Comparison of ENCODE assay signal across 26 cellular contexts in genomic region chr2:55910077-55910476, GRCh38. TPM values are rescaled to one million over a fixed set of nuclear protein-coding genes. Genes with fewer than 3 reads are reported as not detected.
DNase-seq lines count a peak whose midpoint lies in the region; ATAC-seq, FAIRE-seq and TF ChIP-seq lines count a peak whose summit lies in the region.
"Had no signal": no experiment of that assay in that cellular context is flagged by ENCODE, and none has a peak within 500 bp of the region (broad histone marks: within the 10 kb centered on the region; RNA-seq: fewer than 3 reads in every experiment).

No MANE protein-coding gene starts in this region.

- H3K27ac ChIP-seq in HepG2 (ENCODE audit: extremely low read length, insufficient read depth, low read length), result no peak overlapping the region
- H3K27ac ChIP-seq in right lobe of liver, result no peak overlapping the region
- H3K27ac ChIP-seq in K562 (ENCODE audit: extremely low read depth, low read depth, low read length), result no peak overlapping the region
- H3K27ac ChIP-seq: 22Rv1, BLaER1 had no signal

- CTCF ChIA-PET in HepG2 (lab: Yijun Ruan, JAX; ENCODE audit: low intra/inter-chr PET ratio, low total read pairs), result no interaction called here
- CTCF ChIA-PET in K562 (lab: Yijun Ruan, JAX; ENCODE audit: low intra/inter-chr PET ratio), result no interaction called here

- H3K9me1 ChIP-seq in K562 (ENCODE audit: control insufficient read depth, insufficient read depth, low read length), result no peaks in the 10 kb centered on the region

- intact Hi-C loops in HepG2 (cut with micrococcal nuclease; ENCODE audit: unreplicated experiment), result no loop called here
- intact Hi-C loops in right lobe of liver (cut with DNase I), result no loop called here
- intact Hi-C loops in K562 (cut with micrococcal nuclease), result no loop called here

- ATAC-seq in HepG2, result no peak
- no peak for ATAC-seq in right lobe of liver
- ATAC-seq in K562, result no peak
- no peak for ATAC-seq in HG03342 (IDR thresholded peaks at IDR 0.05; ENCODE audit: unreplicated experiment)
- ATAC-seq: GM12878 had no signal

- no peaks in the 10 kb centered on the region for H3K36me3 ChIP-seq in HepG2 (replicated peaks in 1 of 2; ENCODE audit: control insufficient read depth in 1 of 2, insufficient read depth in 2 of 2, low read length in 2 of 2)
- H3K36me3 ChIP-seq in right lobe of liver, result no peaks in the 10 kb centered on the region
- H3K36me3 ChIP-seq in K562 (ENCODE audit: control insufficient read depth, insufficient read depth, low read length), result no peaks in the 10 kb centered on the region
- H3K36me3 ChIP-seq: BE2C, BLaER1 had no signal

- no peaks in the 10 kb centered on the region for H4K20me1 ChIP-seq in HepG2 (ENCODE audit: insufficient read depth, low read length)
- H4K20me1 ChIP-seq in K562 (replicated peaks; ENCODE audit: control insufficient read depth, insufficient read depth, low read length), result no peaks in the 10 kb centered on the region
- H4K20me1 ChIP-seq: BLaER1 had no signal

- no peak for TF ChIP-seq CTCF in HepG2 (CRISPR knock-in tag; IDR thresholded peaks at IDR 0.05)
- no peak for TF ChIP-seq CTCF in right lobe of liver (IDR thresholded peaks at IDR 0.05)
- no peak for TF ChIP-seq CTCF in K562 (IDR thresholded peaks at IDR 0.05 in 2 of 3, conservative IDR thresholded peaks at IDR 0.05 in 1 of 3; ENCODE audit: insufficient read depth in 2 of 3, low read depth in 1 of 3, low read length in 3 of 3)

- no peak overlapping the region for H3K4me2 ChIP-seq in HepG2 (ENCODE audit: low read depth, low read length)
- no peak overlapping the region for H3K4me2 ChIP-seq in K562 (ENCODE audit: insufficient read depth, low read length)
- H3K4me2 ChIP-seq: BLaER1 had no signal

- TF ChIP-seq RAD21 in HepG2 (CRISPR knock-in tag; IDR thresholded peaks at IDR 0.05), result no peak
- TF ChIP-seq RAD21 in K562 (CRISPR knock-in tag; conservative IDR thresholded peaks at IDR 0.05 in 1 of 2, IDR thresholded peaks at IDR 0.05 in 1 of 2), result no peak

- WGBS in HepG2 (ENCODE audit: low lambda C conversion rate), result 11% methylated on average over 2 of the region's 2 CpGs
- 80% methylated on average over 2 of the region's 2 CpGs for WGBS in right lobe of liver (ENCODE audit: insufficient coverage, low coverage, low lambda C conversion rate, missing lambda C conversion rate)
- 0% methylated on average over 2 of the region's 2 CpGs for WGBS in K562 (ENCODE audit: insufficient coverage, low coverage, missing lambda C conversion rate)

- FAIRE-seq in HepG2 (lab: Jason Lieb, UNC), result no peak
- FAIRE-seq in K562 (lab: Jason Lieb, UNC), result no peak
- FAIRE-seq: GM12878, GM12892, GM18507 had no signal

- POLR2A ChIA-PET in HepG2 (lab: Yijun Ruan, JAX), result no interaction called here
- POLR2A ChIA-PET in K562 (lab: Yijun Ruan, JAX), result no interaction called here

- H3K27me3 ChIP-seq in HepG2 (ENCODE audit: control insufficient read depth in 1 of 2, insufficient read depth in 2 of 2, low read length in 2 of 2), result no peaks in the 10 kb centered on the region
- no peaks in the 10 kb centered on the region for H3K27me3 ChIP-seq in right lobe of liver
- H3K27me3 ChIP-seq in K562 (ENCODE audit: control insufficient read depth in 2 of 2, insufficient read depth in 2 of 2, low read length in 2 of 2), result no peaks in the 10 kb centered on the region; a peak in 1 of 5 replicates
- H3K27me3 ChIP-seq: BLaER1 had no signal

- H3K79me2 ChIP-seq in HepG2 (ENCODE audit: insufficient read depth, low read length) (no peaks in the 10 kb centered on the region), K562 (ENCODE audit: control insufficient read depth, insufficient read depth, low read length) (no peaks in the 10 kb centered on the region)

- TF ChIP-seq EP300 in HepG2 (IDR thresholded peaks at IDR 0.05; ENCODE audit: low read depth in 2 of 2, low read length in 2 of 2) (no peak), HepG2 (CRISPR knock-in tag; IDR thresholded peaks at IDR 0.05; ENCODE audit: borderline replicate concordance) (no peak), K562 (IDR thresholded peaks at IDR 0.05; ENCODE audit: low read length) (no peak)

- H3K4me1 ChIP-seq in HepG2 (ENCODE audit: insufficient read depth, low read length) (no peaks in the 10 kb centered on the region), right lobe of liver (no peaks in the 10 kb centered on the region), K562 (replicated peaks in 1 of 2; ENCODE audit: control insufficient read depth in 2 of 2, insufficient read depth in 2 of 2, low read length in 2 of 2) (no peaks in the 10 kb centered on the region)
- H3K4me1 ChIP-seq: BE2C, BLaER1 had no signal

- TF ChIP-seq POLR2A in HepG2 (IDR thresholded peaks at IDR 0.05; ENCODE audit: insufficient read depth in 1 of 2, low read depth in 2 of 2, low read length in 2 of 2) (no peak), right lobe of liver (IDR thresholded peaks at IDR 0.05) (no peak), K562 (conservative IDR thresholded peaks at IDR 0.05) (no peak)

- in situ Hi-C loops in HepG2 (cut with HindIII; ENCODE audit: extremely low pct_ligation_motif_present, low pct_unique_long_range_greater_than_20kb), result no loop called here
- in situ Hi-C loops in K562 (cut with MboI), result no loop called here

- no peaks in the 10 kb centered on the region for H3K9me3 ChIP-seq in HepG2 (ENCODE audit: low read length)
- H3K9me3 ChIP-seq in right lobe of liver, result no peaks in the 10 kb centered on the region
- no peaks in the 10 kb centered on the region for H3K9me3 ChIP-seq in K562 (replicated peaks; ENCODE audit: control insufficient read depth, insufficient read depth, low read depth, low read length)
- H3K9me3 ChIP-seq: BE2C, BLaER1 had no signal

- DNase-seq in HepG2 (ENCODE audit: low spot score) (no peak), right lobe of liver (no peak), K562 (ENCODE audit: extremely low read depth in 1 of 4, low spot score in 3 of 4) (no peak), SHP77 (lab: John Stamatoyannopoulos, UW) (no peak)
- DNase-seq: ACHN; BE2C; C1 segment of cervical spinal cord; CD4-positive, alpha-beta memory T cell; CD4-positive, CD25-positive, alpha-beta regulatory T cell; CD8-positive, alpha-beta memory T cell; COR-L47; DMS 273 treated with DMSO at 0.1 percent for 48 hours; DMS153; DMS53; DMS79; DND-41; EL; GDM1 had no signal

- H3K4me3 ChIP-seq in HepG2 (replicated peaks in 1 of 3; ENCODE audit: insufficient read depth in 1 of 3, low read depth in 2 of 3, low read length in 3 of 3), result no peak overlapping the region
- H3K4me3 ChIP-seq in right lobe of liver, result no peak overlapping the region
- no peak overlapping the region for H3K4me3 ChIP-seq in K562
- H3K4me3 ChIP-seq: BLaER1, GM12878 had no signal

- H2AFZ ChIP-seq in HepG2 (ENCODE audit: low read length) (no peak overlapping the region), K562 (ENCODE audit: low read depth, low read length) (no peak overlapping the region)

- no TSS peak for BruUV-seq in HepG2 (replicated peaks; lab: Mats Ljungman, UMichigan)
- BruUV-seq in K562 (replicated peaks; lab: Mats Ljungman, UMichigan), result no TSS peak

- no peak overlapping the region for H3K9ac ChIP-seq in HepG2 (ENCODE audit: insufficient read depth, low read depth, low read length)
- no peak overlapping the region for H3K9ac ChIP-seq in K562 (ENCODE audit: insufficient read depth in 1 of 2, low read depth in 2 of 2, low read length in 2 of 2)
- H3K9ac ChIP-seq: BLaER1 had no signal

RNA-seq across cellular contexts. Expression of gene EFEMP1, which starts 13.5 kb away (rescaled TPM):
- total RNA-seq in HepG2 (2016; rRNA removed; fragmentation: Illumina TruSeq; extraction: Trizol) (not detected in 2 replicates), right lobe of liver (10 to 100 TPM in 3 of 6 experiments, 1 to 10 TPM in 3; 2.4 to 36.8 (median 9.0) TPM), K562 (2014; rRNA removed) (0.16 and 0.32 TPM in 2 replicates), K562 (2014; rRNA removed; fragmentation: Illumina TruSeq; extraction: Trizol) (0.19 and 0.22 TPM in 2 replicates), K562 (2015; rRNA removed; fragmentation: Illumina TruSeq; extraction: Trizol) (0.07 and 0.53 TPM in 2 replicates), K562 (2021) (0.82 and 0.83 TPM in 2 replicates)
- not detected in 2 replicates for total RNA-seq in HepG2 (2016; cell fraction: cytosol; rRNA removed; fragmentation: Illumina TruSeq; extraction: Trizol; ENCODE audit: low read depth)
- total RNA-seq in HepG2 (2016; cell fraction: insoluble cytoplasmic fraction; rRNA removed; fragmentation: Illumina TruSeq; extraction: Trizol), result not detected in 2 replicates
- not detected in 2 replicates for total RNA-seq in HepG2 (2016; cell fraction: membrane; rRNA removed; fragmentation: Illumina TruSeq; extraction: Trizol)
- total RNA-seq in HepG2 (2016; cell fraction: nucleus; rRNA removed; fragmentation: Illumina TruSeq; extraction: Trizol), result not detected in 2 replicates
- polyA plus RNA-seq in HepG2 (2011; rRNA removed) (not detected in 2 replicates), K562 (2011; rRNA removed) (0.70 and 6.2 TPM in 2 replicates), K562 (2014; fragmentation: Illumina TruSeq; extraction: Trizol) (0.22 and 0.79 TPM in 2 replicates), K562 (2014; fragmentation: Nextera tagmentation; extraction: Ambion mirVana) (under 1 TPM; 0.15 to 0.22 TPM), K562 (2014; rRNA removed) (0.05 and 0.07 TPM in 2 replicates)
- polyA plus RNA-seq in HepG2 (2011; cell fraction: cytosol; rRNA removed), result not detected in 2 replicates
- 0.07 TPM in 1 of 2 replicates, not detected in the other for polyA plus RNA-seq in HepG2 (2011; cell fraction: nucleus; rRNA removed)
- polyA plus RNA-seq in HepG2 (2012), result not detected in 2 replicates
- polyA plus RNA-seq in HepG2 (2016; cell fraction: cytosol; fragmentation: Illumina TruSeq; extraction: Trizol; ENCODE audit: low read depth), result not detected in 2 replicates
- polyA plus RNA-seq in HepG2 (2016; cell fraction: insoluble cytoplasmic fraction; fragmentation: Illumina TruSeq; extraction: Trizol; ENCODE audit: low read depth), result not detected in 2 replicates
- not detected in 2 replicates for polyA plus RNA-seq in HepG2 (2016; cell fraction: membrane; fragmentation: Illumina TruSeq; extraction: Trizol; ENCODE audit: low read depth)
- not detected in 2 replicates for polyA plus RNA-seq in HepG2 (2016; cell fraction: nucleus; fragmentation: Illumina TruSeq; extraction: Trizol; ENCODE audit: insufficient read depth, low read depth)
- 124 TPM in 1 of 2 replicates, not detected in the other for polyA minus RNA-seq in HepG2 (2011; rRNA and poly(A)+ RNA removed; ENCODE audit: low replicate concordance)
- 1.6 TPM in 1 of 2 replicates, not detected in the other for polyA minus RNA-seq in HepG2 (2011; cell fraction: cytosol; rRNA and poly(A)+ RNA removed)
- polyA minus RNA-seq in HepG2 (2011; cell fraction: nucleus; rRNA and poly(A)+ RNA removed), result 0.62 and 0.64 TPM in 2 replicates
- total RNA-seq in K562 (2011; cell fraction: chromatin; rRNA removed; ENCODE audit: low replicate concordance), result 3.1 and 4.1 TPM in 2 replicates
- 3.0 and 5.8 TPM in 2 replicates for total RNA-seq in K562 (2011; cell fraction: nucleolus; rRNA removed)
- 2.4 and 3.3 TPM in 2 replicates for total RNA-seq in K562 (2011; cell fraction: nucleoplasm; rRNA removed)
- polyA plus RNA-seq in K562 (2011; cell fraction: cytosol; rRNA removed), result 1.3 and 4.9 TPM in 2 replicates
- polyA plus RNA-seq in K562 (2011; cell fraction: nucleus; rRNA removed), result 0.53 and 4.8 TPM in 2 replicates
- 0.35 and 0.42 TPM in 2 replicates for polyA plus RNA-seq in K562 (2012)
- 2.1 and 10.4 TPM in 2 replicates for polyA minus RNA-seq in K562 (2011; rRNA and poly(A)+ RNA removed)
- polyA minus RNA-seq in K562 (2011; cell fraction: cytosol; rRNA and poly(A)+ RNA removed), result 4.9 TPM in 1 of 2 replicates, not detected in the other
- polyA minus RNA-seq in K562 (2011; cell fraction: nucleus; rRNA and poly(A)+ RNA removed), result 1.4 and 3.9 TPM in 2 replicates
- total RNA-seq: CD4-positive, alpha-beta memory T cell; CD4-positive, CD25-positive, alpha-beta regulatory T cell; CD8-positive, alpha-beta memory T cell; G401 had no signal
- polyA plus RNA-seq: CD14-positive monocyte; CD4-positive, alpha-beta memory T cell; CD4-positive, CD25-positive, alpha-beta regulatory T cell; CD8-positive, alpha-beta memory T cell had no signal

Comparison
In these comparisons a context has a peak if more than half of its experiments do, and no peak if none do; other contexts are left out.
1. Of the 241 proteins assayed by ChIP-seq in both HepG2 and K562: peak only in HepG2: none; only in K562: MAFG; in both: MAFF and MAFK; in neither: 238.